Comparison of ENCODE assay signal across 1 cellular context in genomic region chr1:30905403-30905802, GRCh38.
TF ChIP-seq lines count a peak whose summit lies in the region.

No MANE protein-coding gene starts in this region.

TF ChIP-seq in A549, 52 proteins besides CTCF, POLR2A, EP300 and RAD21 (continued from another document):
- TF ChIP-seq PHF8 (IDR thresholded peaks at IDR 0.05; ENCODE audit: borderline replicate concordance, low read depth) (no peak), HOXB13 (CRISPR knock-in tag; IDR thresholded peaks at IDR 0.05; ENCODE audit: low read depth) (no peak)
